Comparison of ENCODE assay signal across 8 cellular contexts in the genomic region with DNA sequence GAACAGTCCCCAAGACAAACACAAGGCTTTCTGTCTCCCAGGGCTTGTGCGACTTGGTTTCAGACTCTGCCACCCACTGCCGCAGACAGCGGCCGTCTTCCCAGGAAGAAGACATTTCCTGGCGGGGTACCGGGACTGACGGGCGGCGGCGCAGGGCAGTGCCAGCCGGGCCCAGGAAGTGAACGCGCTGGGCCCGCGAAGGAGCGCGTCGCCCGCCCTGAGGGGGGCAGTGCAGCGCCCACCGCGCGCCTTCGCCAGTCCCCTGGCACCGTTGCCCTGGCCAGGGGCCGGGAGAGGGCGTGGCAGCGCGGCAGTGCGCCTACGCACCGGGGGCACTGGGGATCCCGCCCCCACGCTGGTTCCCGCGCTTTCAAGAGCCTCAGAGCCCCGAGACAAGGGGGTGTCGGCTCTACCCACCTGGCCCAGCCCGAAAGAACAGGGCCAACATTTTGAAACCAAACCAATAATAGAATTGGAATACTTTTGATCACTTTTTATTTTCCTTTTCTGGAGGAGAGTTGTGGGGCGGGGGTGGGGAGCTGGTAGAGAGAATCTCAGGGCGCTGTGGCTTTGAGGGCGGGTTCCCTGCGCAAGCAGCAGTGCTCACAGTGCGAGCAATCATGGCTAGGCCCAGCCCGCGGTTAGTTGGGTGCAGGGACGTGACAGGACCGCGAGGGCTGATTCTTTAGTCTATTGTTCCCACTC. TPM values are rescaled to one million over a fixed set of nuclear protein-coding genes. Genes with fewer than 3 reads are reported as not detected.
A peak's percentile ranks its signal among the peaks of the same experiment; 100 is the strongest.
DNase-seq lines count a peak whose midpoint lies in the region; ATAC-seq and TF ChIP-seq lines count a peak whose summit lies in the region.

No MANE protein-coding gene starts in this region.

- H3K79me2 ChIP-seq in ACC112 (ENCODE audit: control insufficient read depth, insufficient read depth, low read length, unreplicated experiment): no peaks in the 10 kb centered on the region

- H3K4me1 ChIP-seq in ACC112 (ENCODE audit: control insufficient read depth, insufficient read depth, low read length, unreplicated experiment): peaks cover 10% of the 10 kb centered on the region

- peak; percentile 77 for ATAC-seq in GM18907 (IDR thresholded peaks at IDR 0.05; ENCODE audit: unreplicated experiment)

- H3K27ac ChIP-seq in ACC112 (ENCODE audit: low read depth, low read length): peak overlapping the region; percentile 47
- H3K27ac ChIP-seq in brain microvascular endothelial cell: no peak overlapping the region

- H3K27me3 ChIP-seq in ACC112 (ENCODE audit: insufficient read depth, low read length): no peaks in the 10 kb centered on the region
- no peaks in the 10 kb centered on the region for H3K27me3 ChIP-seq in MG63
- no peaks in the 10 kb centered on the region for H3K27me3 ChIP-seq in brain microvascular endothelial cell (replicated peaks)

- H3K4me3 ChIP-seq in ACC112 (ENCODE audit: low read depth, low read length) (peak overlapping the region; percentile 80), MG63 (peak overlapping the region; percentile 33), brain microvascular endothelial cell (ENCODE audit: low read depth, low read length) (peak overlapping the region; percentile 49)

- H2AFZ ChIP-seq in ACC112 (ENCODE audit: low read length, unreplicated experiment): peak overlapping the region; percentile 93

- no peaks in the 10 kb centered on the region for H3K9me3 ChIP-seq in MG63

- no peak for TF ChIP-seq CTCF in brain microvascular endothelial cell (IDR thresholded peaks at IDR 0.05; ENCODE audit: low read depth, low read length, missing control alignments)

- H3K36me3 ChIP-seq in ACC112 (ENCODE audit: insufficient read depth, low read length) (no peaks in the 10 kb centered on the region), MG63 (no peaks in the 10 kb centered on the region), brain microvascular endothelial cell (replicated peaks) (no peaks in the 10 kb centered on the region)

- DNase-seq in MG63 (peak; percentile 74), T-helper 22 cell (ENCODE audit: low read depth) (peak; percentile 25), brain microvascular endothelial cell (no peak), inferior parietal cortex (ENCODE audit: extremely low spot score) (peak; percentile 20), SKM-1 (lab: John Stamatoyannopoulos, UW; ENCODE audit: unreplicated experiment) (no peak)
- DNase-seq in stimulated activated CD4-positive, alpha-beta T cell treated with anti-CD3 and anti-CD28 coated beads, Interleukin-2, amount 100 ng/mL, for 24 hours: peak; percentile 38 to 46

- in situ Hi-C loops in brain microvascular endothelial cell (cut with HindIII; ENCODE audit: low pct_ligation_motif_present, low sequenced_read_pairs): no loop called here

RNA-seq across cellular contexts. Expression of a gene that starts 23.6 kb away (rescaled TPM):
- total RNA-seq in MG63 (2014; rRNA removed; shearing (Covaris generic); ENCODE audit: low replicate concordance): 1.4 and 7.2 TPM in 2 replicates

Comparison
In these comparisons a context has a peak if more than half of its experiments do, and no peak if none do; other contexts are left out.
1. DNase-seq: peak in MG63 (single experiment), T-helper 22 cell (single experiment), inferior parietal cortex (single experiment) and stimulated activated CD4-positive, alpha-beta T cell treated with anti-CD3 and anti-CD28 coated beads, Interleukin-2, amount 100 ng/mL, for 24 hours (2 of 2); none in brain microvascular endothelial cell (single experiment) and SKM-1 (single experiment).
2. Peak in every context shown above with its lines, with median percentiles within 50 percentile points of each other: H3K4me3 ChIP-seq.